ENCODE assay signal across 8 cellular contexts in the genomic region with DNA sequence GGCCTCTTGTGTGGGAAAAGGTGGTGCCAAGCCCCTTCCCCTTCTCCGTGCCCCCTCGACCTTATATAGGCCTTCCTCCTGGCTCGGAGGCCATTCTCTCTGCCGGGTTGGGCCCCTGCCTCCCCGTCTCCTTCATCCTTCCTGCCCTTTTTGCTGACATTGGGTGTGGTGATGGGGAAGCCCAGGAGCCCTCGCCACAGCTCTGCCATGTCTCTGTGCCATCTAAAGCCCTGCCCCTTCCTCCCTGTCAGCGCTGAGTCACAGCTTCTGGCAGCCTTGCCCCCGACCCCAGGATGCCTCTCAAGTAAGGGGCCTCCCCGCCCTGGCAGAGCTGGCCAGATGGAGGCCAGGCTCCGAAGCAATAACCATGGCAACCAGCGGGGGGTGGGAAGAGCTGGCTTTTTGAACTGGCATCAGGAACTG. TPM values are rescaled to one million over a fixed set of nuclear protein-coding genes. Genes with fewer than 3 reads are reported as not detected.
DNase-seq lines count a peak whose midpoint lies in the region; ATAC-seq and TF ChIP-seq lines count a peak whose summit lies in the region.

No MANE protein-coding gene starts in this region.

- peaks cover 0 to 60% of the 10 kb centered on the region in 2 donors for H3K4me1 ChIP-seq in right atrium auricular region

- peak overlapping the region; percentile 85 to 92 for H3K27ac Mint-ChIP-seq in T-cell
- H3K27ac Mint-ChIP-seq in activated naive CD4-positive, alpha-beta T cell treated with anti-CD3 and anti-CD28 coated beads, Interleukin-2, amount 50 U/mL, for 72 hours = peak overlapping the region; percentile 97 to 98

- no peaks in the 10 kb centered on the region for H3K9me3 ChIP-seq in right atrium auricular region

- POLR2A ChIA-PET in T-cell (lab: Charles Lee) = interaction anchor here (0.6 to 0.7 kb wide), 2 partner anchors 63 to 134 kb away, joined by 3 read pairs; no protein-coding TSS in a partner anchor

- ATAC-seq in HG03354 (IDR thresholded peaks at IDR 0.05; ENCODE audit: poor library complexity, severe bottlenecking, unreplicated experiment) (peak; percentile 54), T-cell (replicated peaks in 1 of 4) (peak; percentile 88 to 93 (median 91)), HG03159 (IDR thresholded peaks at IDR 0.05; ENCODE audit: unreplicated experiment) (no peak)
- peak; percentile 94 to 95 for ATAC-seq in activated naive CD4-positive, alpha-beta T cell treated with anti-CD3 and anti-CD28 coated beads, Interleukin-2, amount 50 U/mL, for 72 hours

- peaks cover 39% of the 10 kb centered on the region for H3K36me3 Mint-ChIP-seq in T-cell
- peaks cover 21 to 26% of the 10 kb centered on the region in 2 donors for H3K36me3 Mint-ChIP-seq in activated naive CD4-positive, alpha-beta T cell treated with anti-CD3 and anti-CD28 coated beads, Interleukin-2, amount 50 U/mL, for 72 hours

- H3K27ac ChIP-seq in right atrium auricular region = peak overlapping the region; percentile 87 to 97

- no peaks in the 10 kb centered on the region for H3K27me3 Mint-ChIP-seq in T-cell

- peak; percentile 43 for DNase-seq in ELF-1 (ENCODE audit: low read depth, low spot score)
- DNase-seq in T-cell = peak; percentile 38 to 87 (median 80)
- DNase-seq in activated naive CD4-positive, alpha-beta T cell treated with anti-CD3 and anti-CD28 coated beads, Interleukin-2, amount 50 U/mL, for 72 hours (ENCODE audit: low spot score in 2 of 2) = peak; percentile 76 to 93
- DNase-seq in right atrium auricular region (ENCODE audit: low spot score) = no peak
- DNase-seq in stimulated activated CD4-positive, alpha-beta T cell treated with anti-CD3 and anti-CD28 coated beads, Interleukin-15, amount 100 ng/mL, for 48 hours (ENCODE audit: low read depth in 2 of 2) = peak; percentile 83 to 87
- no peak for DNase-seq in HuH-7.5 (ENCODE audit: low spot score)

- peaks cover 42 to 60% (median 50%) of the 10 kb centered on the region in 3 donors for H3K4me1 Mint-ChIP-seq in T-cell

- H3K4me3 ChIP-seq in right atrium auricular region = no peak overlapping the region

- no peaks in the 10 kb centered on the region for H3K27me3 ChIP-seq in right atrium auricular region

- H3K9me3 Mint-ChIP-seq in T-cell = no peaks in the 10 kb centered on the region
- peaks cover 4% of the 10 kb centered on the region in 2 donors for H3K9me3 Mint-ChIP-seq in activated naive CD4-positive, alpha-beta T cell treated with anti-CD3 and anti-CD28 coated beads, Interleukin-2, amount 50 U/mL, for 72 hours

- no peak for TF ChIP-seq CTCF in right atrium auricular region (IDR thresholded peaks at IDR 0.05)

- CTCF ChIA-PET in T-cell (lab: Charles Lee) = interaction anchor here in 1 of 2 donors (0.6 to 3.1 kb wide), 2 partner anchors 28 to 31 kb away, joined by 6 to 14 read pairs; no protein-coding TSS in a partner anchor

- peak overlapping the region; percentile 39 to 52 (median 41) for H3K4me3 Mint-ChIP-seq in T-cell

- H3K36me3 ChIP-seq in right atrium auricular region = peaks cover 22% of the 10 kb centered on the region

RNA-seq across cellular contexts. Expression of a gene that starts 30.4 kb away (rescaled TPM):
- 100 to 1,000 TPM; 163 to 263 (median 239) TPM for total RNA-seq in T-cell
- 10 to 100 TPM; 73.4 to 80.8 TPM for total RNA-seq in activated naive CD4-positive, alpha-beta T cell treated with anti-CD3 and anti-CD28 coated beads, Interleukin-2, amount 50 U/mL, for 72 hours
- total RNA-seq in right atrium auricular region = 10 to 100 TPM; 37.5 to 47.6 TPM

Comparison
In these comparisons a context has a peak if more than half of its experiments do, and no peak if none do; other contexts are left out.
1. DNase-seq: peak in ELF-1 (single experiment), T-cell (34 of 34), activated naive CD4-positive, alpha-beta T cell treated with anti-CD3 and anti-CD28 coated beads, Interleukin-2, amount 50 U/mL, for 72 hours (2 of 2) and stimulated activated CD4-positive, alpha-beta T cell treated with anti-CD3 and anti-CD28 coated beads, Interleukin-15, amount 100 ng/mL, for 48 hours (2 of 2); none in right atrium auricular region (single experiment) and HuH-7.5 (single experiment).